17 cellular contexts compared by ENCODE assay signal in the genomic region with DNA sequence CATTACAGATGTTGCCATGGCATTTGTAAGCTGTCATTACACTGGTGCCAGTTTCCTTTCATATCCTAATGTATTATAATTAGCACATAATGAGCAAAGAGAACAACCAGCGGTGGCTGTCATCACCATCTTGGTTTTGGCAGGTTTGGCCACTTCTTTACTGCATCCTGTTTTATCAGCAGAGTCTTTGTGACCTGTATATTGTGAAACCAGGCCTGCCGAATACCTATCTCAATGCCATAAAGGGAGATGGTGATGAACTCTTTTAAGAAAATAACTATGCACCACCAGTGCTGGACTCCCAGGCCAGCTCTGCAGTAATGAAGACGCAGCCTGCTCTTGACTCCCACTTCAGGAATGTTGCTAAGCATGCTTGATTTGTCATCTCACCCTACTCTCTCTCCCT.
DNase-seq lines count a peak whose midpoint lies in the region; ATAC-seq, FAIRE-seq and TF ChIP-seq lines count a peak whose summit lies in the region.
"Had no signal": no experiment of that assay in that cellular context is flagged by ENCODE, and none has a peak within 500 bp of the region (broad histone marks: within the 10 kb centered on the region; RNA-seq: fewer than 3 reads in every experiment).

No MANE protein-coding gene starts in this region.

- no peak overlapping the region for H2AFZ ChIP-seq in osteoblast (ENCODE audit: low read length)

- TF ChIP-seq POLR2A in vagina (IDR thresholded peaks at IDR 0.05), result no peak

- H3K27ac Mint-ChIP-seq in nephron progenitor cell, result no peak overlapping the region
- H3K27ac Mint-ChIP-seq: activated CD8-positive, alpha-beta T cell treated with anti-CD3 and anti-CD28 coated beads for 36 hours; activated T-helper 17 cell treated with anti-CD3 and anti-CD28 coated beads, Interleukin-2, amount 50 U/mL, for 72 hours; dendritic cell treated with granulocyte-macrophage colony-stimulating factor and Interleukin-4, amounts not matched to agents 40 ng/mL and 50 ng/mL, for 4 days had no signal

- TF ChIP-seq CTCF in RWPE2 (IDR thresholded peaks at IDR 0.05; ENCODE audit: poor library complexity, severe bottlenecking) (no peak), foreskin fibroblast (IDR thresholded peaks at IDR 0.05; ENCODE audit: low read depth, low read length) (no peak), osteoblast (IDR thresholded peaks at IDR 0.05; ENCODE audit: extremely low read depth, low read depth, low read length) (no peak), nephron progenitor cell (IDR thresholded peaks at IDR 0.05) (no peak), vagina (IDR thresholded peaks at IDR 0.05) (no peak)

- no peaks in the 10 kb centered on the region for H4K20me1 ChIP-seq in osteoblast (ENCODE audit: insufficient read depth, low read length)

- H3K27ac ChIP-seq in RWPE2 (ENCODE audit: poor library complexity, severe bottlenecking), result peak overlapping the region; percentile 35
- H3K27ac ChIP-seq in osteoblast (ENCODE audit: low read depth, low read length), result no peak overlapping the region
- no peak overlapping the region for H3K27ac ChIP-seq in vagina
- H3K27ac ChIP-seq: SK-N-MC had no signal

- H3K36me3 Mint-ChIP-seq in nephron progenitor cell (ENCODE audit: low read depth), result peaks cover 8% of the 10 kb centered on the region

- peak; percentile 96 for ATAC-seq in RWPE2 (ENCODE audit: low read depth)
- ATAC-seq: activated CD8-positive, alpha-beta T cell treated with anti-CD3 and anti-CD28 coated beads for 36 hours; activated T-helper 17 cell treated with anti-CD3 and anti-CD28 coated beads, Interleukin-2, amount 50 U/mL, for 72 hours; GM12878 had no signal

- H3K4me2 ChIP-seq in osteoblast (ENCODE audit: insufficient read depth, low read length), result no peak overlapping the region

- no peak for FAIRE-seq in RCC 7860 (lab: Jason Lieb, UNC)
- FAIRE-seq: GM12878 had no signal

- H3K27me3 ChIP-seq in RWPE2 (ENCODE audit: insufficient read depth, poor library complexity, severe bottlenecking) (no peaks in the 10 kb centered on the region), osteoblast (ENCODE audit: insufficient read depth, low read length) (no peaks in the 10 kb centered on the region), vagina (no peaks in the 10 kb centered on the region)

- DNase-seq in GM03348 (ENCODE audit: low spot score) (peak; percentile 65), RWPE2 (ENCODE audit: low spot score) (peak; percentile 79), foreskin fibroblast (peak; percentile 68 to 77), osteoblast (ENCODE audit: insufficient read length, low spot score, missing footprints) (peak; percentile 14), RCC 7860 (ENCODE audit: low spot score) (no peak), RKO (ENCODE audit: low spot score) (no peak), nephron progenitor cell (no peak), vagina (ENCODE audit: extremely low spot score in 2 of 2) (no peak)
- DNase-seq: activated CD8-positive, alpha-beta T cell treated with anti-CD3 and anti-CD28 coated beads for 36 hours; anterior cingulate cortex; C1 segment of cervical spinal cord; NCI-H1092 treated with DMSO at 0.1 percent for 48 hours; NCI-H2171 treated with DMSO at 0.1 percent for 48 hours had no signal

- peaks cover 71% of the 10 kb centered on the region for H3K4me1 Mint-ChIP-seq in nephron progenitor cell
- H3K4me1 Mint-ChIP-seq: activated T-helper 17 cell treated with anti-CD3 and anti-CD28 coated beads, Interleukin-2, amount 50 U/mL, for 72 hours had no signal

- no peak overlapping the region for H3K4me3 Mint-ChIP-seq in nephron progenitor cell
- H3K4me3 Mint-ChIP-seq: activated CD8-positive, alpha-beta T cell treated with anti-CD3 and anti-CD28 coated beads for 36 hours; activated T-helper 17 cell treated with anti-CD3 and anti-CD28 coated beads, Interleukin-2, amount 50 U/mL, for 72 hours; dendritic cell treated with granulocyte-macrophage colony-stimulating factor and Interleukin-4, amounts not matched to agents 40 ng/mL and 50 ng/mL, for 4 days had no signal

- H3K4me1 ChIP-seq in RWPE2 (ENCODE audit: insufficient read depth, poor library complexity, severe bottlenecking), result peaks cover 18% of the 10 kb centered on the region
- no peaks in the 10 kb centered on the region for H3K4me1 ChIP-seq in osteoblast (ENCODE audit: insufficient read depth, low read length)
- no peaks in the 10 kb centered on the region for H3K4me1 ChIP-seq in vagina

- no peaks in the 10 kb centered on the region for H3K9me3 Mint-ChIP-seq in nephron progenitor cell
- H3K9me3 Mint-ChIP-seq: activated CD8-positive, alpha-beta T cell treated with anti-CD3 and anti-CD28 coated beads for 36 hours; activated T-helper 17 cell treated with anti-CD3 and anti-CD28 coated beads, Interleukin-2, amount 50 U/mL, for 72 hours; dendritic cell treated with granulocyte-macrophage colony-stimulating factor and Interleukin-4, amounts not matched to agents 40 ng/mL and 50 ng/mL, for 4 days had no signal

- H3K36me3 ChIP-seq in RWPE2 (ENCODE audit: low read depth) (no peaks in the 10 kb centered on the region), osteoblast (ENCODE audit: insufficient read depth, low read length) (no peaks in the 10 kb centered on the region), vagina (no peaks in the 10 kb centered on the region)

- H3K4me3 ChIP-seq in RWPE2 (ENCODE audit: severe bottlenecking), result no peak overlapping the region
- H3K4me3 ChIP-seq in foreskin fibroblast (ENCODE audit: low read depth in 1 of 2, low read length in 2 of 2), result no peak overlapping the region
- no peak overlapping the region for H3K4me3 ChIP-seq in osteoblast (ENCODE audit: insufficient read depth, low read length)
- no peak overlapping the region for H3K4me3 ChIP-seq in vagina
- H3K4me3 ChIP-seq: GM12878, SK-N-MC had no signal

- H3K79me2 ChIP-seq in osteoblast (ENCODE audit: insufficient read depth, low read length), result no peaks in the 10 kb centered on the region

- peaks cover 3% of the 10 kb centered on the region for H3K27me3 Mint-ChIP-seq in nephron progenitor cell (ENCODE audit: low read depth, poor library complexity)
- H3K27me3 Mint-ChIP-seq: activated CD8-positive, alpha-beta T cell treated with anti-CD3 and anti-CD28 coated beads for 36 hours; activated T-helper 17 cell treated with anti-CD3 and anti-CD28 coated beads, Interleukin-2, amount 50 U/mL, for 72 hours; dendritic cell treated with granulocyte-macrophage colony-stimulating factor and Interleukin-4, amounts not matched to agents 40 ng/mL and 50 ng/mL, for 4 days had no signal

- H3K9me3 ChIP-seq in RWPE2 (ENCODE audit: severe bottlenecking) (no peaks in the 10 kb centered on the region), osteoblast (ENCODE audit: low read depth, low read length) (no peaks in the 10 kb centered on the region), vagina (no peaks in the 10 kb centered on the region)

- intact Hi-C loops in vagina (cut with DNase I), result no loop called here

Comparison
In these comparisons a context has a peak if more than half of its experiments do, and no peak if none do; other contexts are left out.
1. DNase-seq: peak in GM03348 (single experiment), RWPE2 (single experiment), foreskin fibroblast (2 of 2) and osteoblast (single experiment); none in RCC 7860 (single experiment), RKO (single experiment), nephron progenitor cell (single experiment) and vagina (0 of 2).